18 cellular contexts compared by ENCODE assay signal in genomic region chr3:114293846-114294245, GRCh38. TPM values are rescaled to one million over a fixed set of nuclear protein-coding genes. Genes with fewer than 3 reads are reported as not detected.
DNase-seq lines count a peak whose midpoint lies in the region; ATAC-seq and TF ChIP-seq lines count a peak whose summit lies in the region.
"Had no signal": no experiment of that assay in that cellular context is flagged by ENCODE, and none has a peak within 500 bp of the region (broad histone marks: within the 10 kb centered on the region; RNA-seq: fewer than 3 reads in every experiment).

Gene TIGIT (plus strand): TSS chr3:114294028. CDS start chr3:114294062, 34 bp downstream.

- WGBS in adrenal gland, 4 donors = 87 to 92% (median 90%) methylated on average over 6 of the region's 6 CpGs

- H3K9me3 ChIP-seq in CD4-positive, CD25-positive, alpha-beta regulatory T cell (ENCODE audit: control insufficient read depth in 2 of 2, low read length in 2 of 2) = no peaks in the 10 kb centered on the region
- H3K9me3 ChIP-seq in CD8-positive, alpha-beta memory T cell (ENCODE audit: low read length) = no peaks in the 10 kb centered on the region
- no peaks in the 10 kb centered on the region for H3K9me3 ChIP-seq in adrenal gland (replicated peaks in 1 of 3)
- H3K9me3 ChIP-seq: transverse colon had no signal

- H3K4me3 ChIP-seq in CD4-positive, CD25-positive, alpha-beta regulatory T cell (ENCODE audit: low read depth, low read length) = peak within 1 kb of the TSS; percentile 97
- H3K4me3 ChIP-seq in CD8-positive, alpha-beta memory T cell (ENCODE audit: low read length) = peak within 1 kb of the TSS; percentile 55
- H3K4me3 ChIP-seq in adrenal gland = no peak within 1 kb of the TSS
- H3K4me3 ChIP-seq: smooth muscle cell, transverse colon had no signal

- no peak for TF ChIP-seq CTCF in activated CD8-positive, alpha-beta T cell treated with anti-CD3 and anti-CD28 coated beads for 36 hours (IDR thresholded peaks at IDR 0.05)
- TF ChIP-seq CTCF in adrenal gland (IDR thresholded peaks at IDR 0.05) = no peak

- POLR2A ChIA-PET in CD8-positive, alpha-beta memory T cell (lab: Charles Lee) = interaction anchor here (0.9 to 10.0 kb wide), 5 partner anchors 13 to 79 kb away, joined by 3 to 119 read pairs (median 15); no protein-coding TSS in a partner anchor
- POLR2A ChIA-PET in activated CD8-positive, alpha-beta T cell treated with anti-CD3 and anti-CD28 coated beads for 36 hours (lab: Charles Lee) = interaction anchor here (1.0 to 10.7 kb wide), 7 partner anchors 13 to 78 kb away, joined by 3 to 159 read pairs (median 7); no protein-coding TSS in a partner anchor

- TF ChIP-seq POLR2A in adrenal gland (IDR thresholded peaks at IDR 0.05) = no peak

- ATAC-seq in CD4-positive, CD25-positive, alpha-beta regulatory T cell (ENCODE audit: low read depth in 2 of 2) = peak in 1 of 2 donors; percentile 13
- no peak for ATAC-seq in activated CD8-positive, alpha-beta T cell treated with anti-CD3 and anti-CD28 coated beads for 36 hours
- ATAC-seq in naive B cell (ENCODE audit: low read depth in 2 of 2) (no peak), GM18907 (IDR thresholded peaks at IDR 0.05; ENCODE audit: unreplicated experiment) (no peak)
- ATAC-seq: activated CD4-positive, CD25-positive, alpha-beta regulatory T cell treated with anti-CD3 and anti-CD28 coated beads, Interleukin-2, amount 50 U/mL, for 24 hours; left colon had no signal

- no peaks in the 10 kb centered on the region for H3K27me3 ChIP-seq in CD4-positive, CD25-positive, alpha-beta regulatory T cell (ENCODE audit: control insufficient read depth, insufficient read depth, low read length)
- no peaks in the 10 kb centered on the region for H3K27me3 ChIP-seq in CD8-positive, alpha-beta memory T cell (ENCODE audit: insufficient read depth, low read length, poor library complexity, severe bottlenecking)
- no peaks in the 10 kb centered on the region for H3K27me3 ChIP-seq in adrenal gland
- H3K27me3 ChIP-seq: brain microvascular endothelial cell, transverse colon had no signal

- peaks cover 73% of the 10 kb centered on the region for H3K4me1 ChIP-seq in CD4-positive, CD25-positive, alpha-beta regulatory T cell (ENCODE audit: control insufficient read depth, insufficient read depth, low read length, poor library complexity, severe bottlenecking)
- H3K4me1 ChIP-seq in CD8-positive, alpha-beta memory T cell (ENCODE audit: insufficient read depth, low read length) = peaks cover 35% of the 10 kb centered on the region
- no peaks in the 10 kb centered on the region for H3K4me1 ChIP-seq in adrenal gland (replicated peaks in 1 of 2)
- H3K4me1 ChIP-seq: transverse colon had no signal

- H3K27ac ChIP-seq in CD4-positive, CD25-positive, alpha-beta regulatory T cell (ENCODE audit: insufficient read depth, low read length, poor library complexity, severe bottlenecking) = peak within 1 kb of the TSS; percentile 96
- H3K27ac ChIP-seq in CD8-positive, alpha-beta memory T cell (ENCODE audit: low read depth, low read length) = peak within 1 kb of the TSS; percentile 60
- H3K27ac ChIP-seq in adrenal gland = no peak within 1 kb of the TSS
- H3K27ac ChIP-seq: brain microvascular endothelial cell, epithelial cell of prostate, transverse colon had no signal

- H3K4me1 Mint-ChIP-seq in CD4-positive, CD25-positive, alpha-beta regulatory T cell = peaks cover 18 to 86% (median 37%) of the 10 kb centered on the region in 4 donors
- peaks cover 61 to 84% (median 81%) of the 10 kb centered on the region in 3 donors for H3K4me1 Mint-ChIP-seq in CD8-positive, alpha-beta memory T cell
- H3K4me1 Mint-ChIP-seq in activated CD8-positive, alpha-beta T cell treated with anti-CD3 and anti-CD28 coated beads for 36 hours (ENCODE audit: low read depth) = peaks cover 56% of the 10 kb centered on the region
- peaks cover 9 to 21% (median 12%) of the 10 kb centered on the region in 3 donors for H3K4me1 Mint-ChIP-seq in naive B cell

- peak within 1 kb of the TSS; percentile 88 to 98 (median 90) for H3K4me3 Mint-ChIP-seq in CD4-positive, CD25-positive, alpha-beta regulatory T cell
- H3K4me3 Mint-ChIP-seq in CD8-positive, alpha-beta memory T cell = peak within 1 kb of the TSS; percentile 85 to 97 (median 89)
- H3K4me3 Mint-ChIP-seq in activated CD8-positive, alpha-beta T cell treated with anti-CD3 and anti-CD28 coated beads for 36 hours = peak within 1 kb of the TSS; percentile 80
- no peak within 1 kb of the TSS for H3K4me3 Mint-ChIP-seq in naive B cell

- H3K27me3 Mint-ChIP-seq in CD4-positive, CD25-positive, alpha-beta regulatory T cell = no peaks in the 10 kb centered on the region
- H3K27me3 Mint-ChIP-seq in CD8-positive, alpha-beta memory T cell = no peaks in the 10 kb centered on the region
- no peaks in the 10 kb centered on the region for H3K27me3 Mint-ChIP-seq in activated CD8-positive, alpha-beta T cell treated with anti-CD3 and anti-CD28 coated beads for 36 hours
- peaks cover 0 to 7% (median 0%) of the 10 kb centered on the region in 3 donors for H3K27me3 Mint-ChIP-seq in naive B cell

- H3K36me3 ChIP-seq in CD4-positive, CD25-positive, alpha-beta regulatory T cell (ENCODE audit: control insufficient read depth, insufficient read depth, low read length) = no peaks in the 10 kb centered on the region
- H3K36me3 ChIP-seq in CD8-positive, alpha-beta memory T cell (ENCODE audit: insufficient read depth, low read length) = no peaks in the 10 kb centered on the region
- no peaks in the 10 kb centered on the region for H3K36me3 ChIP-seq in adrenal gland (replicated peaks in 1 of 2)
- H3K36me3 ChIP-seq: brain microvascular endothelial cell, transverse colon had no signal

- CTCF ChIA-PET in CD8-positive, alpha-beta memory T cell (lab: Charles Lee) = interaction anchor here (0.8 to 8.7 kb wide), 14 partner anchors 9 to 141 kb away, joined by 3 to 124 read pairs (median 4); no protein-coding TSS in a partner anchor
- CTCF ChIA-PET in activated CD8-positive, alpha-beta T cell treated with anti-CD3 and anti-CD28 coated beads for 36 hours (lab: Charles Lee) = interaction anchor here (1.3 to 3.2 kb wide), 10 partner anchors 8 to 125 kb away, joined by 3 to 12 read pairs (median 5); no protein-coding TSS in a partner anchor

- H3K9me3 Mint-ChIP-seq in CD4-positive, CD25-positive, alpha-beta regulatory T cell = no peaks in the 10 kb centered on the region
- H3K9me3 Mint-ChIP-seq in CD8-positive, alpha-beta memory T cell = no peaks in the 10 kb centered on the region
- no peaks in the 10 kb centered on the region for H3K9me3 Mint-ChIP-seq in activated CD8-positive, alpha-beta T cell treated with anti-CD3 and anti-CD28 coated beads for 36 hours
- no peaks in the 10 kb centered on the region for H3K9me3 Mint-ChIP-seq in naive B cell

- intact Hi-C loops in activated CD8-positive, alpha-beta T cell treated with anti-CD3 and anti-CD28 coated beads for 36 hours (cut with micrococcal nuclease) = loop anchor here (5.0 kb wide), 3 partner anchors 38 to 142 kb away; no protein-coding TSS in a partner anchor
- intact Hi-C loops in adrenal gland (cut with DNase I) = no loop called here

- H3K36me3 Mint-ChIP-seq in CD4-positive, CD25-positive, alpha-beta regulatory T cell = peaks cover 24% of the 10 kb centered on the region
- H3K36me3 Mint-ChIP-seq in CD8-positive, alpha-beta memory T cell = peaks cover 5 to 57% (median 6%) of the 10 kb centered on the region in 3 donors
- H3K36me3 Mint-ChIP-seq in activated CD8-positive, alpha-beta T cell treated with anti-CD3 and anti-CD28 coated beads for 36 hours (ENCODE audit: low read depth) = peaks cover 35% of the 10 kb centered on the region
- no peaks in the 10 kb centered on the region for H3K36me3 Mint-ChIP-seq in naive B cell

- DNase-seq in CD4-positive, CD25-positive, alpha-beta regulatory T cell = peak in 1 of 3 donors; percentile 83
- no peak for DNase-seq in CD8-positive, alpha-beta memory T cell
- DNase-seq in activated CD8-positive, alpha-beta T cell treated with anti-CD3 and anti-CD28 coated beads for 36 hours = no peak
- DNase-seq in naive B cell = no peak
- DNase-seq in GOT3 (lab: John Stamatoyannopoulos, UW) = no peak
- DNase-seq in adrenal gland = no peak
- no peak for DNase-seq in NCI-H524 (lab: John Stamatoyannopoulos, UW)
- DNase-seq: activated gamma-delta T cell treated with Interleukin-2 at 50 U/mL for 16 hours, brain microvascular endothelial cell, foreskin melanocyte, left colon, NCI-H1436 treated with DMSO at 0.1 percent for 48 hours, NCI-H774, transverse colon had no signal

- H3K27ac Mint-ChIP-seq in CD4-positive, CD25-positive, alpha-beta regulatory T cell = peak within 1 kb of the TSS; percentile 91 to 100 (median 98)
- peak within 1 kb of the TSS; percentile 91 to 99 (median 96) for H3K27ac Mint-ChIP-seq in CD8-positive, alpha-beta memory T cell
- H3K27ac Mint-ChIP-seq in activated CD8-positive, alpha-beta T cell treated with anti-CD3 and anti-CD28 coated beads for 36 hours = peak within 1 kb of the TSS; percentile 95
- H3K27ac Mint-ChIP-seq in naive B cell = peak within 1 kb of the TSS in 5 of 6 donors; percentile 5 to 95 (median 69)

RNA-seq across cellular contexts. Expression of gene TIGIT, which starts in this region (rescaled TPM):
- total RNA-seq in CD4-positive, CD25-positive, alpha-beta regulatory T cell = 72.8 TPM
- polyA plus RNA-seq in CD4-positive, CD25-positive, alpha-beta regulatory T cell = 100 to 1,000 TPM; 210 to 246 (median 236) TPM
- total RNA-seq in CD8-positive, alpha-beta memory T cell = 100 to 1,000 TPM; 185 TPM
- 92.8 TPM for polyA plus RNA-seq in CD8-positive, alpha-beta memory T cell
- total RNA-seq in activated CD8-positive, alpha-beta T cell treated with anti-CD3 and anti-CD28 coated beads for 36 hours = 10 to 100 TPM; 72.8 to 73.5 TPM
- 1 to 10 TPM in 3 of 6 donors, under 1 TPM in 3; 0.49 to 2.1 (median 0.92) TPM for polyA plus RNA-seq in naive B cell (ENCODE audit: low read depth in 6 of 6)
- total RNA-seq in adrenal gland = under 1 TPM in 5 of 8 donors, not detected in 3; 0.14 to 0.61 (median 0.26) TPM
- under 1 TPM; 0.05 to 0.24 (median 0.13) TPM for polyA plus RNA-seq in adrenal gland
- total RNA-seq: smooth muscle cell had no signal
- polyA plus RNA-seq: smooth muscle cell had no signal

Comparison
In these comparisons a context has a peak if more than half of its experiments do, and no peak if none do; other contexts are left out.
1. RNA of gene TIGIT (total RNA-seq): 185 TPM in CD8-positive, alpha-beta memory T cell, 72.8 to 73.5 TPM in activated CD8-positive, alpha-beta T cell treated with anti-CD3 and anti-CD28 coated beads for 36 hours and 72.8 TPM in CD4-positive, CD25-positive, alpha-beta regulatory T cell (single experiment); 0.14 to 0.61 TPM in adrenal gland; every median in the first group is over 10 times any median in the second.
2. RNA of gene TIGIT (polyA plus RNA-seq): 210 to 246 TPM in CD4-positive, CD25-positive, alpha-beta regulatory T cell and 92.8 TPM in CD8-positive, alpha-beta memory T cell (single experiment); 0.49 to 2.1 TPM in naive B cell and 0.05 to 0.24 TPM in adrenal gland; every median in the first group is over 10 times any median in the second.
3. H3K27ac ChIP-seq: peak in CD4-positive, CD25-positive, alpha-beta regulatory T cell (single experiment) and CD8-positive, alpha-beta memory T cell (single experiment); none in adrenal gland (0 of 5).
4. H3K4me3 ChIP-seq: peak in CD4-positive, CD25-positive, alpha-beta regulatory T cell (single experiment) and CD8-positive, alpha-beta memory T cell (single experiment); none in adrenal gland (0 of 4).
5. H3K4me3 Mint-ChIP-seq: peak in CD4-positive, CD25-positive, alpha-beta regulatory T cell (4 of 4), CD8-positive, alpha-beta memory T cell (7 of 7) and activated CD8-positive, alpha-beta T cell treated with anti-CD3 and anti-CD28 coated beads for 36 hours (single experiment); none in naive B cell (0 of 8).
6. Peak in every context shown above with its lines, with median percentiles within 50 percentile points of each other: H3K27ac Mint-ChIP-seq.